17 cellular contexts compared by ENCODE assay signal in genomic region chr1:54301494-54301893, GRCh38.
A peak's percentile ranks its signal among the peaks of the same experiment; 100 is the strongest.
DNase-seq lines count a peak whose midpoint lies in the region; ATAC-seq and TF ChIP-seq lines count a peak whose summit lies in the region.
"Had no signal": no experiment of that assay in that cellular context is flagged by ENCODE, and none has a peak within 500 bp of the region (broad histone marks: within the 10 kb centered on the region; RNA-seq: fewer than 3 reads in every experiment).

No MANE protein-coding gene starts in this region.

- H3K9me3 Mint-ChIP-seq in naive thymus-derived CD4-positive, alpha-beta T cell: no peaks in the 10 kb centered on the region
- H3K9me3 Mint-ChIP-seq: activated B cell treated with CpG ODN at 0.5 μM for 24 hours; T-helper 1 cell treated with Interleukin-12 subunit alpha and Interleukin-12 subunit beta and Interleukin-4 antibody, amounts not matched to agents 30 μg/mL and 1 μg/mL, for 36 hours had no signal

- DNase-seq in COLO668 (lab: John Stamatoyannopoulos, UW; ENCODE audit: unreplicated experiment): peak; percentile 63
- peak; percentile 85 for DNase-seq in WERI-Rb-1
- no peak for DNase-seq in naive thymus-derived CD4-positive, alpha-beta T cell
- no peak for DNase-seq in C1 segment of cervical spinal cord (lab: John Stamatoyannopoulos, UW)
- no peak for DNase-seq in upper lobe of right lung
- DNase-seq: activated B cell treated with CpG ODN at 0.5 μM for 24 hours, activated gamma-delta T cell, lower lobe of right lung, NCI-H2081 treated with DMSO at 0.1 percent for 48 hours, retina, Right ventricle myocardium superior had no signal

- no peak overlapping the region for H3K4me3 ChIP-seq in BLaER1
- peak overlapping the region; percentile 1; the same call in 1 of the 2 replicates for H3K4me3 ChIP-seq in WERI-Rb-1 (ENCODE audit: low read depth, low read length)
- H3K4me3 ChIP-seq in naive thymus-derived CD4-positive, alpha-beta T cell (ENCODE audit: low read length): no peak overlapping the region
- no peak overlapping the region for H3K4me3 ChIP-seq in upper lobe of right lung
- H3K4me3 ChIP-seq: coronary artery, HAP-1, lower lobe of right lung had no signal

- H3K27me3 Mint-ChIP-seq in naive thymus-derived CD4-positive, alpha-beta T cell: no peaks in the 10 kb centered on the region
- H3K27me3 Mint-ChIP-seq: activated B cell treated with CpG ODN at 0.5 μM for 24 hours had no signal

- H3K9me3 ChIP-seq in BLaER1 (no peaks in the 10 kb centered on the region), WERI-Rb-1 (ENCODE audit: severe bottlenecking) (no peaks in the 10 kb centered on the region), upper lobe of right lung (no peaks in the 10 kb centered on the region)
- H3K9me3 ChIP-seq in naive thymus-derived CD4-positive, alpha-beta T cell (ENCODE audit: control insufficient read depth in 2 of 3, low read length in 3 of 3): no peaks in the 10 kb centered on the region
- H3K9me3 ChIP-seq: HAP-1, lower lobe of right lung had no signal

- no peak for TF ChIP-seq CTCF in WERI-Rb-1 (IDR thresholded peaks at IDR 0.05; ENCODE audit: low read depth, low read length)
- TF ChIP-seq CTCF in upper lobe of right lung (IDR thresholded peaks at IDR 0.05): no peak

- H3K27me3 ChIP-seq in BLaER1: no peaks in the 10 kb centered on the region
- H3K27me3 ChIP-seq in WERI-Rb-1 (ENCODE audit: insufficient read depth, low read depth, severe bottlenecking): no peaks in the 10 kb centered on the region
- no peaks in the 10 kb centered on the region for H3K27me3 ChIP-seq in naive thymus-derived CD4-positive, alpha-beta T cell (ENCODE audit: control insufficient read depth in 2 of 2, insufficient read depth in 2 of 2, low read length in 2 of 2)
- H3K27me3 ChIP-seq in upper lobe of right lung: no peaks in the 10 kb centered on the region

- CTCF ChIA-PET in naive thymus-derived CD4-positive, alpha-beta T cell (lab: Charles Lee): no interaction called here

- H3K4me3 Mint-ChIP-seq in naive thymus-derived CD4-positive, alpha-beta T cell: peak overlapping the region in 4 of 10 donors; percentile 11 to 60 (median 28)
- H3K4me3 Mint-ChIP-seq: activated B cell treated with CpG ODN at 0.5 μM for 24 hours; T-helper 1 cell treated with Interleukin-12 subunit alpha and Interleukin-12 subunit beta and Interleukin-4 antibody, amounts not matched to agents 30 μg/mL and 1 μg/mL, for 36 hours had no signal

- intact Hi-C loops in naive thymus-derived CD4-positive, alpha-beta T cell (cut with micrococcal nuclease): no loop called here
- intact Hi-C loops in upper lobe of right lung (cut with DNase I): no loop called here

- POLR2A ChIA-PET in naive thymus-derived CD4-positive, alpha-beta T cell (lab: Charles Lee): interaction anchor here (1.2 kb wide), 1 partner anchor 104 kb away, joined by 5 read pairs; no protein-coding TSS in a partner anchor

- H3K9ac ChIP-seq in BLaER1: no peak overlapping the region

- peaks cover 6% of the 10 kb centered on the region for H3K36me3 ChIP-seq in BLaER1
- peaks cover 13% of the 10 kb centered on the region for H3K36me3 ChIP-seq in WERI-Rb-1
- no peaks in the 10 kb centered on the region for H3K36me3 ChIP-seq in naive thymus-derived CD4-positive, alpha-beta T cell (ENCODE audit: control insufficient read depth in 2 of 3, insufficient read depth in 3 of 3, low read length in 3 of 3)
- no peaks in the 10 kb centered on the region for H3K36me3 ChIP-seq in upper lobe of right lung
- H3K36me3 ChIP-seq: HAP-1, lower lobe of right lung had no signal

- no peaks in the 10 kb centered on the region for H3K36me3 Mint-ChIP-seq in naive thymus-derived CD4-positive, alpha-beta T cell

- H3K4me1 ChIP-seq in BLaER1: peaks cover 48% of the 10 kb centered on the region
- H3K4me1 ChIP-seq in naive thymus-derived CD4-positive, alpha-beta T cell (ENCODE audit: control insufficient read depth in 2 of 2, insufficient read depth in 2 of 2, low read length in 2 of 2): peaks cover 0 to 66% of the 10 kb centered on the region in 2 donors
- H3K4me1 ChIP-seq in upper lobe of right lung: peaks cover 19% of the 10 kb centered on the region
- H3K4me1 ChIP-seq: HAP-1 had no signal

- H3K4me1 Mint-ChIP-seq in naive thymus-derived CD4-positive, alpha-beta T cell: peaks cover 45 to 100% (median 93%) of the 10 kb centered on the region in 7 donors

- H3K27ac ChIP-seq in BLaER1 (no peak overlapping the region), WERI-Rb-1 (peak overlapping the region; percentile 94), upper lobe of right lung (no peak overlapping the region)
- no peak overlapping the region for H3K27ac ChIP-seq in naive thymus-derived CD4-positive, alpha-beta T cell (ENCODE audit: low read depth, low read length)
- H3K27ac ChIP-seq: coronary artery, epithelial cell of prostate, lower lobe of right lung had no signal

- no peak for ATAC-seq in naive thymus-derived CD4-positive, alpha-beta T cell
- ATAC-seq in upper lobe of right lung (no peak), HG02678 (IDR thresholded peaks at IDR 0.05; ENCODE audit: unreplicated experiment) (no peak)
- ATAC-seq: lower lobe of right lung had no signal

- peak overlapping the region; percentile 62; the same call in 1 of the 2 replicates for H3K4me2 ChIP-seq in BLaER1

- H3K27ac Mint-ChIP-seq in naive thymus-derived CD4-positive, alpha-beta T cell: peak overlapping the region in 6 of 9 donors; percentile 29 to 84 (median 72)
- H3K27ac Mint-ChIP-seq: activated B cell treated with CpG ODN at 0.5 μM for 24 hours had no signal

- peaks cover 100% of the 10 kb centered on the region for H4K20me1 ChIP-seq in BLaER1

Comparison
In these comparisons a context has a peak if more than half of its experiments do, and no peak if none do; other contexts are left out.
1. DNase-seq: peak in COLO668 (single experiment) and WERI-Rb-1 (single experiment); none in naive thymus-derived CD4-positive, alpha-beta T cell (0 of 9), C1 segment of cervical spinal cord (0 of 14) and upper lobe of right lung (single experiment).